In genomic region chr14:91957876-91958313, GRCh38 we compare ENCODE assay signal across 24 cellular contexts. TPM values are rescaled to one million over a fixed set of nuclear protein-coding genes. Genes with fewer than 3 reads are reported as not detected.
DNase-seq lines count a peak whose midpoint lies in the region; ATAC-seq and TF ChIP-seq lines count a peak whose summit lies in the region.
"Had no signal": no experiment of that assay in that cellular context is flagged by ENCODE, and none has a peak within 500 bp of the region (broad histone marks: within the 10 kb centered on the region; RNA-seq: fewer than 3 reads in every experiment).

No MANE protein-coding gene starts in this region.

- TF ChIP-seq CTCF in esophagus muscularis mucosa (IDR thresholded peaks at IDR 0.05) (no peak), right lobe of liver (IDR thresholded peaks at IDR 0.05) (no peak), upper lobe of right lung (IDR thresholded peaks at IDR 0.05) (no peak), HFFc6 (IDR thresholded peaks at IDR 0.05) (no peak)

- H3K27me3 ChIP-seq in esophagus muscularis mucosa (peaks cover 0 to 5% (median 0%) of the 10 kb centered on the region in 4 donors), right lobe of liver (no peaks in the 10 kb centered on the region), upper lobe of right lung (no peaks in the 10 kb centered on the region)
- H3K27me3 ChIP-seq: Peyer's patch had no signal

- no peak overlapping the region for H3K27ac Mint-ChIP-seq in HFFc6
- H3K27ac Mint-ChIP-seq: CD8-positive, alpha-beta memory T cell; GM23338; H9; T-helper 17 cell had no signal

- DNase-seq in HuH-7.5 (ENCODE audit: low spot score) (peak; percentile 45), esophagus muscularis mucosa (ENCODE audit: extremely low spot score) (peak; percentile 57), right lobe of liver (peak; percentile 40 to 75 (median 68)), upper lobe of right lung (no peak), HFFc6 (no peak), dedifferentiated amniotic fluid mesenchymal stem cell (ENCODE audit: extremely low spot score) (no peak)
- DNase-seq: C1 segment of cervical spinal cord; Calu3; CD8-positive, alpha-beta memory T cell; H9; KG1; MM.1S; NCI-H1694 treated with DMSO at 0.1 percent for 48 hours; NCI-H2081; NCI-H2171; NCI-H226; NCI-H510A; NCI-H69; Peyer's patch; SK-N-SH; T-helper 17 cell had no signal

- peaks cover 11% of the 10 kb centered on the region for H3K4me1 Mint-ChIP-seq in HFFc6 (ENCODE audit: low read depth)
- H3K4me1 Mint-ChIP-seq: CD8-positive, alpha-beta memory T cell; GM23338; H9 had no signal

- H3K9me3 ChIP-seq in esophagus muscularis mucosa (no peaks in the 10 kb centered on the region), right lobe of liver (no peaks in the 10 kb centered on the region), upper lobe of right lung (no peaks in the 10 kb centered on the region)
- H3K9me3 ChIP-seq: Peyer's patch, SK-N-SH had no signal

- H3K4me3 Mint-ChIP-seq in HFFc6, result no peak overlapping the region
- H3K4me3 Mint-ChIP-seq: CD8-positive, alpha-beta memory T cell; GM23338; H9; T-helper 17 cell had no signal

- H3K36me3 Mint-ChIP-seq in HFFc6 (ENCODE audit: low read depth), result no peaks in the 10 kb centered on the region

- ATAC-seq in right lobe of liver, result peak; percentile 93 to 95 (median 94)
- ATAC-seq in upper lobe of right lung, result peak; percentile 36
- no peak for ATAC-seq in HG03039 (IDR thresholded peaks at IDR 0.05; ENCODE audit: unreplicated experiment)
- ATAC-seq: GM23338, T-helper 17 cell had no signal

- H3K9me3 Mint-ChIP-seq in HFFc6, result no peaks in the 10 kb centered on the region
- H3K9me3 Mint-ChIP-seq: CD8-positive, alpha-beta memory T cell; GM23338; H9 had no signal

- H3K4me1 ChIP-seq in esophagus muscularis mucosa, result no peaks in the 10 kb centered on the region
- peaks cover 0 to 4% (median 0%) of the 10 kb centered on the region in 4 donors for H3K4me1 ChIP-seq in right lobe of liver
- no peaks in the 10 kb centered on the region for H3K4me1 ChIP-seq in upper lobe of right lung
- H3K4me1 ChIP-seq: Peyer's patch had no signal

- TF ChIP-seq POLR2A in esophagus muscularis mucosa (IDR thresholded peaks at IDR 0.05; ENCODE audit: low read depth) (no peak), right lobe of liver (IDR thresholded peaks at IDR 0.05) (no peak)

- H3K4me3 ChIP-seq in esophagus muscularis mucosa (no peak overlapping the region), right lobe of liver (no peak overlapping the region), upper lobe of right lung (no peak overlapping the region)
- H3K4me3 ChIP-seq: GM23338, Peyer's patch had no signal

- WGBS in esophagus muscularis mucosa, result 87% methylated on average over 8 of the region's 9 CpGs
- WGBS in right lobe of liver (ENCODE audit: insufficient coverage, low coverage, low lambda C conversion rate, missing lambda C conversion rate), result 66% methylated on average over 7 of the region's 9 CpGs

- H3K27me3 Mint-ChIP-seq in HFFc6 (ENCODE audit: insufficient read depth), result peaks cover 4% of the 10 kb centered on the region

- no peak for TF ChIP-seq EP300 in esophagus muscularis mucosa (IDR thresholded peaks at IDR 0.05)

- intact Hi-C loops in esophagus muscularis mucosa (cut with DNase I) (no loop called here), right lobe of liver (cut with DNase I) (no loop called here), upper lobe of right lung (cut with DNase I) (no loop called here)

- no peak overlapping the region for H3K27ac ChIP-seq in esophagus muscularis mucosa (replicated peaks in 1 of 4)
- H3K27ac ChIP-seq in right lobe of liver, result no peak overlapping the region
- no peak overlapping the region for H3K27ac ChIP-seq in upper lobe of right lung
- H3K27ac ChIP-seq: Peyer's patch had no signal

- H3K36me3 ChIP-seq in esophagus muscularis mucosa (no peaks in the 10 kb centered on the region), right lobe of liver (no peaks in the 10 kb centered on the region), upper lobe of right lung (no peaks in the 10 kb centered on the region)
- H3K36me3 ChIP-seq: Peyer's patch had no signal

RNA-seq across cellular contexts. Expression of gene FBLN5, which starts 10.4 kb away (rescaled TPM):
- total RNA-seq in esophagus muscularis mucosa (100 to 1,000 TPM in 3 of 4 donors, 10 to 100 TPM in 1; 79.7 to 161 (median 116) TPM), right lobe of liver (10 to 100 TPM in 5 of 6 experiments, 1 to 10 TPM in 1; 6.7 to 36.3 (median 17.8) TPM), upper lobe of right lung (245 TPM)
- total RNA-seq in HFFc6 (2021; fragmentation: NEBNext Ultra II Directional; extraction: Animal tissue kit (Norgen Biotek cat#: 25700)), result 100 to 1,000 TPM; 127 to 242 (median 205) TPM
- total RNA-seq: HT-29 had no signal

Comparison
In these comparisons a context has a peak if more than half of its experiments do, and no peak if none do; other contexts are left out.
1. DNase-seq: peak in HuH-7.5 (single experiment), esophagus muscularis mucosa (single experiment) and right lobe of liver (3 of 3); none in upper lobe of right lung (single experiment), HFFc6 (single experiment) and dedifferentiated amniotic fluid mesenchymal stem cell (single experiment).